In genomic region chr19:46015080-46015960, GRCh38 we compare ENCODE assay signal across 8 cellular contexts. TPM values are rescaled to one million over a fixed set of nuclear protein-coding genes. Genes with fewer than 3 reads are reported as not detected.
A peak's percentile ranks its signal among the peaks of the same experiment; 100 is the strongest.
DNase-seq lines count a peak whose midpoint lies in the region; ATAC-seq and TF ChIP-seq lines count a peak whose summit lies in the region.

No MANE protein-coding gene starts in this region.

- peak overlapping the region; percentile 77 for H3K4me3 Mint-ChIP-seq in neural progenitor cell

- no peak for TF ChIP-seq CTCF in neural progenitor cell (IDR thresholded peaks at IDR 0.05)
- TF ChIP-seq CTCF in thoracic aorta (IDR thresholded peaks at IDR 0.05) = no peak

- H3K27ac Mint-ChIP-seq in neural progenitor cell = no peak overlapping the region

- H3K4me1 ChIP-seq in esophagus (ENCODE audit: control insufficient read depth in 2 of 2, insufficient read depth in 2 of 2, low read length in 1 of 2) = peaks cover 13% of the 10 kb centered on the region in 2 donors
- peaks cover 6% of the 10 kb centered on the region for H3K4me1 ChIP-seq in neural progenitor cell
- H3K4me1 ChIP-seq in thoracic aorta (ENCODE audit: control insufficient read depth in 1 of 2, low read depth in 2 of 2) = peaks cover 19 to 22% of the 10 kb centered on the region in 2 donors

- DNase-seq in DMS79 treated with DMSO at 0.1 percent for 48 hours (lab: John Stamatoyannopoulos, UW) (peak; percentile 61), NCI-H2171 treated with DMSO at 0.1 percent for 48 hours (lab: John Stamatoyannopoulos, UW) (peak; percentile 58), activated T-cell treated with anti-CD3 and anti-CD28 coated beads for 48 hours (ENCODE audit: low read depth) (peak; percentile 57), neural progenitor cell (ENCODE audit: low spot score) (peak; percentile 96), thoracic aorta (ENCODE audit: low spot score) (no peak)

- H3K27me3 ChIP-seq in esophagus (ENCODE audit: control insufficient read depth in 1 of 2, insufficient read depth in 2 of 2, low read length in 2 of 2) (no peaks in the 10 kb centered on the region), neural progenitor cell (peaks cover 39% of the 10 kb centered on the region), thoracic aorta (replicated peaks; ENCODE audit: insufficient read depth) (peaks cover 7% of the 10 kb centered on the region)

- H3K9me3 ChIP-seq in esophagus (ENCODE audit: control insufficient read depth in 2 of 2, insufficient read depth in 1 of 2, low read depth in 1 of 2, low read length in 1 of 2) (no peaks in the 10 kb centered on the region), neural progenitor cell (ENCODE audit: low read depth) (no peaks in the 10 kb centered on the region), thoracic aorta (no peaks in the 10 kb centered on the region)

- H3K4me1 Mint-ChIP-seq in neural progenitor cell = peaks cover 13% of the 10 kb centered on the region

- H3K9me3 Mint-ChIP-seq in neural progenitor cell = no peaks in the 10 kb centered on the region

- H3K36me3 ChIP-seq in esophagus (ENCODE audit: control insufficient read depth in 2 of 2, insufficient read depth in 2 of 2, low read length in 1 of 2) (peaks cover 0 to under 1% of the 10 kb centered on the region in 2 donors), neural progenitor cell (no peaks in the 10 kb centered on the region), thoracic aorta (no peaks in the 10 kb centered on the region)

- H3K9ac ChIP-seq in neural progenitor cell = no peak overlapping the region

- H3K27me3 Mint-ChIP-seq in neural progenitor cell (ENCODE audit: insufficient read depth, low read depth) = peaks cover 16% of the 10 kb centered on the region

- peaks cover 29% of the 10 kb centered on the region for H3F3A ChIP-seq in neural progenitor cell (ENCODE audit: low read depth)

- H3K27ac ChIP-seq in esophagus (ENCODE audit: low read depth in 2 of 2, low read length in 1 of 2) = peak overlapping the region in 1 of 2 donors; percentile 63
- H3K27ac ChIP-seq in neural progenitor cell = no peak overlapping the region
- H3K27ac ChIP-seq in thoracic aorta = no peak overlapping the region

- ATAC-seq in thoracic aorta (ENCODE audit: insufficient number of reproducible peaks, low FRiP score, low read depth) (no peak), GM18858 (IDR thresholded peaks at IDR 0.05; ENCODE audit: unreplicated experiment) (no peak), GM19463 (IDR thresholded peaks at IDR 0.05; ENCODE audit: unreplicated experiment) (no peak)

- H3K36me3 Mint-ChIP-seq in neural progenitor cell = peaks cover 2% of the 10 kb centered on the region

- 9% methylated on average over 49 to 72 of the region's 72 CpGs for WGBS in esophagus, 2 donors

- H4K20me1 ChIP-seq in neural progenitor cell (ENCODE audit: low read depth) = peaks cover 37% of the 10 kb centered on the region

- no peaks in the 10 kb centered on the region for H3K79me2 ChIP-seq in neural progenitor cell (ENCODE audit: low read depth)

- H2AFZ ChIP-seq in neural progenitor cell (replicated peaks) = no peak overlapping the region

- H3K4me3 ChIP-seq in esophagus (ENCODE audit: low read depth in 1 of 2, low read length in 2 of 2) = peak overlapping the region; percentile 70 to 71
- H3K4me3 ChIP-seq in neural progenitor cell = peak overlapping the region; percentile 49
- H3K4me3 ChIP-seq in thoracic aorta = peak overlapping the region; percentile 98

- H3K4me2 ChIP-seq in neural progenitor cell = peak overlapping the region; percentile 90

RNA-seq across cellular contexts. Expression of gene PGLYRP1, which starts 7.5 kb away (rescaled TPM):
- not detected for polyA plus RNA-seq in esophagus
- not detected in 2 replicates for total RNA-seq in neural progenitor cell (ENCODE audit: low replicate concordance)
- total RNA-seq in thoracic aorta = not detected

RNA-seq across cellular contexts. Expression of gene CCDC61, which starts 20.1 kb away (rescaled TPM):
- 10 to 100 TPM in 1 of 2 donors, 1 to 10 TPM in 1; 8.1 to 12.3 TPM for polyA plus RNA-seq in esophagus
- total RNA-seq in neural progenitor cell (ENCODE audit: low replicate concordance) = 5.7 and 11.6 TPM in 2 replicates
- total RNA-seq in thoracic aorta = 10 to 100 TPM; 14.7 to 16.9 TPM

RNA-seq across cellular contexts. Expression of gene IGFL4, which starts 25.5 kb away (rescaled TPM):
- polyA plus RNA-seq in esophagus = under 1 TPM; 0.02 to 0.16 TPM
- total RNA-seq in neural progenitor cell (ENCODE audit: low replicate concordance) (0.15 and 0.21 TPM in 2 replicates), thoracic aorta (not detected)

RNA-seq across cellular contexts. Expression of gene NOVA2, which starts 41.7 kb away (rescaled TPM):
- 1 to 10 TPM in 1 of 2 donors, under 1 TPM in 1; 0.31 to 1.0 TPM for polyA plus RNA-seq in esophagus
- total RNA-seq in neural progenitor cell (ENCODE audit: low replicate concordance) (3.9 and 6.7 TPM in 2 replicates), thoracic aorta (1 to 10 TPM; 2.6 to 6.4 TPM)
